8 cellular contexts compared by ENCODE assay signal in genomic region chr19:4124638-4125037, GRCh38. TPM values are rescaled to one million over a fixed set of nuclear protein-coding genes. Genes with fewer than 3 reads are reported as not detected.
A peak's percentile ranks its signal among the peaks of the same experiment; 100 is the strongest.
DNase-seq lines count a peak whose midpoint lies in the region; ATAC-seq and TF ChIP-seq lines count a peak whose summit lies in the region.

No MANE protein-coding gene starts in this region.

- H3K4me3 ChIP-seq in A673 (ENCODE audit: low read depth, low read length, poor library complexity, severe bottlenecking) (peak overlapping the region; percentile 88), HUES48 (ENCODE audit: low read depth, low read length) (peak overlapping the region; percentile 79), astrocyte of the spinal cord (ENCODE audit: low read depth, low read length) (peak overlapping the region; percentile 86), muscle layer of colon (ENCODE audit: low read depth in 1 of 2, low read length in 2 of 2) (peak overlapping the region; percentile 49 to 60)

- H3K36me3 ChIP-seq in A673 (ENCODE audit: insufficient read depth, low read length, poor library complexity, severe bottlenecking) = peaks cover 1% of the 10 kb centered on the region
- H3K36me3 ChIP-seq in HUES48 (ENCODE audit: control insufficient read depth, insufficient read depth, low read length) = 0 out of 2 replicates have a peak, but pooled peaks cover 2% of the 10 kb centered on the region
- no peaks in the 10 kb centered on the region for H3K36me3 ChIP-seq in muscle layer of colon (ENCODE audit: insufficient read depth, low read length)

- CTCF ChIA-PET in A673 (lab: Charles Lee) = no interaction called here

- POLR2A ChIA-PET in A673 (lab: Charles Lee; ENCODE audit: low non-redundant PET) = no interaction called here

- BruUV-seq in A673 (replicated peaks; lab: Mats Ljungman, UMichigan) = no TSS peak

- ATAC-seq in HG03439 (IDR thresholded peaks at IDR 0.05; ENCODE audit: unreplicated experiment) = no peak

- TF ChIP-seq CTCF in A673 (conservative IDR thresholded peaks at IDR 0.05; ENCODE audit: low read depth, low read length) (no peak), astrocyte of the spinal cord (IDR thresholded peaks at IDR 0.05; ENCODE audit: low read depth, low read length) (no peak)

- in situ Hi-C loops in astrocyte of the spinal cord (cut with HindIII; ENCODE audit: low sequenced_read_pairs) = no loop called here

- peak overlapping the region; percentile 81 for H3K27ac ChIP-seq in A673 (ENCODE audit: low read depth, low read length, poor library complexity, severe bottlenecking)
- H3K27ac ChIP-seq in HUES48 (ENCODE audit: low read depth, low read length) = no peak overlapping the region
- no peak overlapping the region for H3K27ac ChIP-seq in muscle layer of colon (ENCODE audit: low read depth, low read length)

- H3K27me3 ChIP-seq in A673 (replicated peaks; ENCODE audit: insufficient read depth, low read depth, low read length, poor library complexity) (no peaks in the 10 kb centered on the region), HUES48 (ENCODE audit: control insufficient read depth, insufficient read depth, low read length) (no peaks in the 10 kb centered on the region), muscle layer of colon (ENCODE audit: control insufficient read depth in 1 of 2, insufficient read depth in 2 of 2, low read length in 2 of 2) (no peaks in the 10 kb centered on the region)

- intact Hi-C loops in A673 (cut with micrococcal nuclease; ENCODE audit: unreplicated experiment) = no loop called here

- DNase-seq in A673 (ENCODE audit: low spot score) (no peak), astrocyte of the spinal cord (ENCODE audit: low read depth, low spot score) (no peak), SKM-1 (lab: John Stamatoyannopoulos, UW; ENCODE audit: unreplicated experiment) (no peak), COLO829 (ENCODE audit: low spot score) (no peak), NCI-H526 treated with DMSO at 0.1 percent for 48 hours (lab: John Stamatoyannopoulos, UW) (no peak)

- H3K9me3 ChIP-seq in A673 (ENCODE audit: low read depth, low read length, poor library complexity, severe bottlenecking) = no peaks in the 10 kb centered on the region
- no peaks in the 10 kb centered on the region for H3K9me3 ChIP-seq in HUES48 (ENCODE audit: control insufficient read depth, insufficient read depth, low read length)
- no peaks in the 10 kb centered on the region for H3K9me3 ChIP-seq in muscle layer of colon (ENCODE audit: low read length)

- H3K9ac ChIP-seq in HUES48 (ENCODE audit: low read depth, low read length) (no peak overlapping the region), muscle layer of colon (ENCODE audit: low read length) (peak overlapping the region; percentile 49)

- H3K4me1 ChIP-seq in A673 (ENCODE audit: insufficient read depth, low read length, poor library complexity, severe bottlenecking) = peaks cover 8% of the 10 kb centered on the region
- peaks cover 6% of the 10 kb centered on the region for H3K4me1 ChIP-seq in HUES48 (ENCODE audit: control insufficient read depth, insufficient read depth, low read length)
- H3K4me1 ChIP-seq in muscle layer of colon (ENCODE audit: insufficient read depth, low read length) = peaks cover 25% of the 10 kb centered on the region

RNA-seq across cellular contexts. Expression of gene MAP2K2, which starts 0.7 kb away (rescaled TPM):
- 185 and 198 TPM in 2 replicates for total RNA-seq in A673 (2021)

RNA-seq across cellular contexts. Expression of gene CREB3L3, which starts 28.8 kb away (rescaled TPM):
- not detected in 2 replicates for total RNA-seq in A673 (2021)

RNA-seq across cellular contexts. Expression of gene SIRT6, which starts 57.7 kb away (rescaled TPM):
- total RNA-seq in A673 (2021) = 36.3 and 39.3 TPM in 2 replicates

RNA-seq across cellular contexts. Expression of gene ANKRD24, which starts 57.9 kb away (rescaled TPM):
- 10.9 and 12.2 TPM in 2 replicates for total RNA-seq in A673 (2021)

RNA-seq across cellular contexts. Expression of gene ZBTB7A, which starts 57.9 kb away (rescaled TPM):
- total RNA-seq in A673 (2021) = 25.1 and 25.9 TPM in 2 replicates
